Comparison of ENCODE assay signal across 21 cellular contexts in genomic region chr6:113824863-113825262, GRCh38.
"Had no signal": no experiment of that assay in that cellular context is flagged by ENCODE, and none has a peak within 500 bp of the region (broad histone marks: within the 10 kb centered on the region; RNA-seq: fewer than 3 reads in every experiment).

No MANE protein-coding gene starts in this region.

- H3K27me3 Mint-ChIP-seq: memory B cell had no signal

- H3K27me3 ChIP-seq: esophagus muscularis mucosa, gastroesophageal sphincter, left lung, testis, tibial nerve had no signal

- H3K27ac ChIP-seq: epithelial cell of prostate, left lung, lower lobe of right lung, psoas muscle, testis had no signal

- H3K4me3 ChIP-seq: gastroesophageal sphincter, left lung, lower lobe of right lung, psoas muscle, testis had no signal

- ATAC-seq: stimulated activated effector memory CD8-positive, alpha-beta T cell treated with anti-CD3 and anti-CD28 coated beads, Interleukin-12 subunit alpha, Interleukin-12 subunit beta, amount 100 ng/mL, for 72 hours; stimulated activated naive CD8-positive, alpha-beta T cell treated with anti-CD3 and anti-CD28 coated beads, Interleukin-15, Interleukin-2, amounts not matched to agents 100 U/mL and 50 U/mL, for 24 hours had no signal

- H3K9me3 ChIP-seq: esophagus muscularis mucosa, gastroesophageal sphincter, left lung, lower lobe of right lung, psoas muscle, testis, tibial nerve had no signal

- H3K4me1 ChIP-seq: lower lobe of right lung had no signal

- H3K4me1 Mint-ChIP-seq: central memory CD8-positive, alpha-beta T cell; immature natural killer cell; stimulated activated effector memory CD8-positive, alpha-beta T cell treated with anti-CD3 and anti-CD28 coated beads, Interleukin-12 subunit alpha, Interleukin-12 subunit beta, amount 100 ng/mL, for 72 hours had no signal

- H3K27ac Mint-ChIP-seq: immature natural killer cell; memory B cell; stimulated activated effector memory CD8-positive, alpha-beta T cell treated with anti-CD3 and anti-CD28 coated beads, Interleukin-12 subunit alpha, Interleukin-12 subunit beta, amount 100 ng/mL, for 72 hours had no signal

- H3K9me3 Mint-ChIP-seq: central memory CD8-positive, alpha-beta T cell; memory B cell; mesothelial cell of epicardium; stimulated activated effector memory CD8-positive, alpha-beta T cell treated with anti-CD3 and anti-CD28 coated beads, Interleukin-12 subunit alpha, Interleukin-12 subunit beta, amount 100 ng/mL, for 72 hours had no signal

- H3K4me3 Mint-ChIP-seq: central memory CD8-positive, alpha-beta T cell; immature natural killer cell; memory B cell; mesothelial cell of epicardium; naive B cell; nephron progenitor cell; stimulated activated effector memory CD8-positive, alpha-beta T cell treated with anti-CD3 and anti-CD28 coated beads, Interleukin-12 subunit alpha, Interleukin-12 subunit beta, amount 100 ng/mL, for 72 hours had no signal

- H3K36me3 Mint-ChIP-seq: immature natural killer cell; memory B cell; mesothelial cell of epicardium; naive B cell; stimulated activated effector memory CD8-positive, alpha-beta T cell treated with anti-CD3 and anti-CD28 coated beads, Interleukin-12 subunit alpha, Interleukin-12 subunit beta, amount 100 ng/mL, for 72 hours had no signal

- H3K36me3 ChIP-seq: esophagus muscularis mucosa, gastroesophageal sphincter, left lung, lower lobe of right lung, tibial nerve had no signal

- DNase-seq: effector memory CD4-positive, alpha-beta T cell; glutamatergic neuron; immature natural killer cell; left lung; lower lobe of right lung; naive B cell; nephron progenitor cell; psoas muscle; small intestine; stimulated activated CD4-positive, alpha-beta T cell treated with anti-CD3 and anti-CD28 coated beads, Interleukin-12 subunit alpha, Interleukin-12 subunit beta, amount 100 ng/mL, for 4 hours; stimulated activated CD8-positive, alpha-beta memory T cell treated with anti-CD3 and anti-CD28 coated beads, Interleukin-4, amount 100 ng/mL, for 48 hours; stimulated activated naive CD8-positive, alpha-beta T cell treated with anti-CD3 and anti-CD28 coated beads, Interleukin-15, Interleukin-2, amounts not matched to agents 100 U/mL and 50 U/mL, for 24 hours; testis had no signal
